In the genomic region with DNA sequence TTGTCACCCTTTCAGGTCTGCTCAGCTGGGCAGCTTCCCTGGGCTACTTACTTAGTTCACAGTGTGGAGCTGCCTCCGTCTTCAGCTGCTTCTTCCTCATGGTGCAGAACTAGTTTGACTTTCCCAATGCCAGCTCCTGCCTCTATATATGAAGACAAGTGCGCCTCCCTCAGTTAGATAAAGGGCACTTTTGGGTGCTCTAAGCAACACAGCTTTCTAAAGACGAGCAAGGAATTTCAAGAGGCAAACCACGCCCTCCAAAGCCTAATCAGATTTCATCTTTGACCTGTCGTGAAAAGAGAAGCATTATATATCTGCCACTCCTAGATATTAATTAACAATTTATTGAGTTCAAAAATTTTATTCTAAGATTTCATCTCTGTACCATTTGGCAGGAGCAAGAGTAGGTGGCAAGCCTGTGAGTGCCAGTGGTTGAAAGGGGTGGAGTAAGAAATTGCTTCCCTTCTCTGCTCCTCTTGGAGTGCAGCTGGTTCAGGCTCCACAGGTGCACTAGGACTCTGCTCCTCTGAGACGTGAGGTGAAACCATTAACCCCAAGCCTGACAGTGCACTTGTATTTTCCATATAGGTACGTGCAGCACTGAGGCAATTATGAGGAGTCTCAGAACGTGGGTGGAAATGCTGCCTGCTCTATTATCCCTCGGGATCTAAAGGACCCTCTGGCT, we compare ENCODE assay signal across 1 cellular context.
TF ChIP-seq lines count a peak whose summit lies in the region.

No MANE protein-coding gene starts in this region.

TF ChIP-seq in IMR-90, 13 proteins besides CTCF, POLR2A, EP300 and RAD21:
- TF ChIP-seq MXI1 (IDR thresholded peaks at IDR 0.05; ENCODE audit: borderline replicate concordance, low read depth, low read length), result no peak
- peak; percentile 28; the same call in 1 of the 2 replicates for TF ChIP-seq SMC3 (IDR thresholded peaks at IDR 0.05; ENCODE audit: low read depth, low read length)
